In the genomic region with DNA sequence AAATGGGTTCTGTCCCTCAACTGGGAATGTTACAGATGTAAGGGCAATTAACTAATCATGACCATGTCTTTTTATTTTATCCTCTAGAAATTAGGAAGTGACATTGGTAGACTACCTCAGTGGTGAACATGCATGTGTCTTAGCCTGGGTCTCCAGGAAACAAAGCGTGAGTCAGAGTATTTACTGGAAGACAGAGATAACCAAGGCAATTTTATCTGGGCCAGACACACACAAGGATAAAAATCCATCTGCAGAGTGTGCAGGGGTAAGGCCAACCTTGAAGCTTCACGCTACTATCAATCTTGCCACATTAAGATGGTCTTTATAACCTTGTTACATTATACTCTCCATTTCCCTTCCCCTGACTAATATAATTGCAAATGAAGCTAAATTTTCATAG, we compare ENCODE assay signal across 28 cellular contexts.
DNase-seq lines count a peak whose midpoint lies in the region.
"Had no signal": no experiment of that assay in that cellular context is flagged by ENCODE, and none has a peak within 500 bp of the region (broad histone marks: within the 10 kb centered on the region; RNA-seq: fewer than 3 reads in every experiment).

No MANE protein-coding gene starts in this region.

- H3K27ac Mint-ChIP-seq in activated naive CD4-positive, alpha-beta T cell treated with anti-CD3 and anti-CD28 coated beads, Interleukin-2, amount 10 ng/mL, durations not matched to agents 7 days and 5 days = no peak overlapping the region
- H3K27ac Mint-ChIP-seq: activated CD8-positive, alpha-beta T cell treated with anti-CD3 and anti-CD28 coated beads for 36 hours; activated T-helper 1 cell treated with anti-CD3 and anti-CD28 coated beads, Interleukin-12 subunit alpha, Interleukin-12 subunit beta, Interleukin-2, Interleukin-4 antibody, amounts not matched to agents 30 ng/mL and 10 ng/mL and 1 ng/mL, durations not matched to agents 14 hours and 24 hours and 36 hours; CD4-positive, alpha-beta T cell; natural killer cell treated with Interleukin-12 subunit alpha and Interleukin-12 subunit beta and Interleukin-15 and Interleukin-18, amount 100 ng/mL, for 72 hours; T-helper 17 cell; type B pancreatic cell had no signal

- no peaks in the 10 kb centered on the region for H3K36me3 Mint-ChIP-seq in activated naive CD4-positive, alpha-beta T cell treated with anti-CD3 and anti-CD28 coated beads, Interleukin-2, amount 10 ng/mL, durations not matched to agents 7 days and 5 days
- H3K36me3 Mint-ChIP-seq: natural killer cell treated with Interleukin-12 subunit alpha and Interleukin-12 subunit beta and Interleukin-15 and Interleukin-18, amount 100 ng/mL, for 72 hours had no signal

- no peaks in the 10 kb centered on the region for H3K9me3 Mint-ChIP-seq in activated naive CD4-positive, alpha-beta T cell treated with anti-CD3 and anti-CD28 coated beads, Interleukin-2, amount 10 ng/mL, durations not matched to agents 7 days and 5 days
- H3K9me3 Mint-ChIP-seq: activated T-helper 1 cell treated with anti-CD3 and anti-CD28 coated beads, Interleukin-12 subunit alpha, Interleukin-12 subunit beta, Interleukin-2, Interleukin-4 antibody, amounts not matched to agents 30 ng/mL and 10 ng/mL and 1 ng/mL, durations not matched to agents 14 hours and 24 hours and 36 hours had no signal

- no peak overlapping the region for H3K4me3 Mint-ChIP-seq in activated naive CD4-positive, alpha-beta T cell treated with anti-CD3 and anti-CD28 coated beads, Interleukin-2, amount 10 ng/mL, durations not matched to agents 7 days and 5 days
- H3K4me3 Mint-ChIP-seq: activated CD8-positive, alpha-beta T cell treated with anti-CD3 and anti-CD28 coated beads for 36 hours; activated T-helper 1 cell treated with anti-CD3 and anti-CD28 coated beads, Interleukin-12 subunit alpha, Interleukin-12 subunit beta, Interleukin-2, Interleukin-4 antibody, amounts not matched to agents 30 ng/mL and 10 ng/mL and 1 ng/mL, durations not matched to agents 14 hours and 24 hours and 36 hours; CD4-positive, alpha-beta T cell; natural killer cell treated with Interleukin-12 subunit alpha and Interleukin-12 subunit beta and Interleukin-15 and Interleukin-18, amount 100 ng/mL, for 72 hours; T-helper 17 cell; type B pancreatic cell had no signal

- peak; percentile 68 for DNase-seq in CMK (ENCODE audit: low read depth)
- peak; percentile 51 to 55 for DNase-seq in Kasumi-1 (lab: John Stamatoyannopoulos, UW)
- peak; percentile 26 for DNase-seq in astrocyte of the hippocampus (ENCODE audit: low read depth, low spot score)
- DNase-seq in left kidney (ENCODE audit: low read depth, low spot score) = peak; percentile 5
- no peak for DNase-seq in middle frontal gyrus (ENCODE audit: extremely low spot score, low spot score)
- no peak for DNase-seq in NCI-H774 (lab: John Stamatoyannopoulos, UW)
- DNase-seq in activated naive CD4-positive, alpha-beta T cell treated with anti-CD3 and anti-CD28 coated beads, Interleukin-2, amount 10 ng/mL, durations not matched to agents 7 days and 5 days = no peak
- no peak for DNase-seq in SIG-M5 (lab: John Stamatoyannopoulos, UW)
- DNase-seq: activated CD8-positive, alpha-beta memory T cell treated with anti-CD3 and anti-CD28 coated beads, Interleukin-2, amount 50 U/mL, for 48 hours; activated CD8-positive, alpha-beta T cell treated with anti-CD3 and anti-CD28 coated beads for 36 hours; activated naive CD4-positive, alpha-beta T cell treated with Interleukin-2 at 50 U/mL for 16 hours; amniotic stem cell; CD4-positive, alpha-beta T cell; effector CD4-positive, alpha-beta T cell; glutamatergic neuron; KG1; midbrain; MM.1S; NCI-H1930; NCI-H524 treated with DMSO at 0.1 percent for 48 hours; occipital lobe; Right ventricle myocardium superior; sigmoid colon; stimulated activated CD4-positive, alpha-beta T cell treated with anti-CD3 and anti-CD28 coated beads, Interleukin-4, amount 100 ng/mL, for 1 hour; T-helper 17 cell had no signal

- CTCF ChIA-PET in activated naive CD4-positive, alpha-beta T cell treated with anti-CD3 and anti-CD28 coated beads, Interleukin-2, amount 10 ng/mL, durations not matched to agents 7 days and 5 days (lab: Charles Lee) = no interaction called here

- H3K4me1 Mint-ChIP-seq in activated naive CD4-positive, alpha-beta T cell treated with anti-CD3 and anti-CD28 coated beads, Interleukin-2, amount 10 ng/mL, durations not matched to agents 7 days and 5 days = no peaks in the 10 kb centered on the region
- H3K4me1 Mint-ChIP-seq: T-helper 17 cell had no signal

- H3K27me3 Mint-ChIP-seq in activated naive CD4-positive, alpha-beta T cell treated with anti-CD3 and anti-CD28 coated beads, Interleukin-2, amount 10 ng/mL, durations not matched to agents 7 days and 5 days = no peaks in the 10 kb centered on the region
- H3K27me3 Mint-ChIP-seq: type B pancreatic cell had no signal

Comparison
In these comparisons a context has a peak if more than half of its experiments do, and no peak if none do; other contexts are left out.
1. DNase-seq: peak in CMK (single experiment), Kasumi-1 (2 of 2), astrocyte of the hippocampus (single experiment) and left kidney (single experiment); none in middle frontal gyrus (single experiment), NCI-H774 (single experiment), activated naive CD4-positive, alpha-beta T cell treated with anti-CD3 and anti-CD28 coated beads, Interleukin-2, amount 10 ng/mL, durations not matched to agents 7 days and 5 days (single experiment) and SIG-M5 (single experiment).